Comparison of ENCODE assay signal across 33 cellular contexts in genomic region chr6:67811239-67812037, GRCh38.
"Had no signal": no experiment of that assay in that cellular context is flagged by ENCODE, and none has a peak within 500 bp of the region (broad histone marks: within the 10 kb centered on the region; RNA-seq: fewer than 3 reads in every experiment).

No MANE protein-coding gene starts in this region.

- H3K27ac ChIP-seq: brain microvascular endothelial cell, Peyer's patch, WERI-Rb-1 had no signal

- ATAC-seq: activated CD8-positive, alpha-beta T cell treated with anti-CD3 and anti-CD28 coated beads for 36 hours; activated T-cell treated with anti-CD3 and anti-CD28 coated beads, Interleukin-2, amount 50 U/mL, for 72 hours; activated T-helper 17 cell treated with anti-CD3 and anti-CD28 coated beads, Interleukin-2, amount 50 U/mL, for 72 hours; PC-3; SK-N-SH treated with all-trans-retinoic acid at 6 μM for 48 hours had no signal

- H3K4me3 Mint-ChIP-seq: activated CD4-positive, alpha-beta T cell treated with anti-CD3 and anti-CD28 coated beads, Interleukin-2, amount 10 ng/mL, durations not matched to agents 24 days and 14 days; activated CD8-positive, alpha-beta T cell treated with anti-CD3 and anti-CD28 coated beads for 36 hours; activated naive CD8-positive, alpha-beta T cell treated with anti-CD3 and anti-CD28 coated beads for 36 hours; activated T-cell treated with anti-CD3 and anti-CD28 coated beads, Interleukin-2, amount 50 U/mL, for 72 hours; activated T-helper 17 cell treated with anti-CD3 and anti-CD28 coated beads, Interleukin-2, amount 50 U/mL, for 72 hours had no signal

- H3K27me3 ChIP-seq: brain microvascular endothelial cell, Peyer's patch had no signal

- H3K36me3 Mint-ChIP-seq: activated naive CD8-positive, alpha-beta T cell treated with anti-CD3 and anti-CD28 coated beads for 36 hours had no signal

- H3K36me3 ChIP-seq: brain microvascular endothelial cell, Peyer's patch, WERI-Rb-1 had no signal

- H3K4me1 Mint-ChIP-seq: activated CD4-positive, alpha-beta T cell treated with anti-CD3 and anti-CD28 coated beads, Interleukin-2, amount 10 ng/mL, durations not matched to agents 24 days and 14 days; activated naive CD8-positive, alpha-beta T cell treated with anti-CD3 and anti-CD28 coated beads for 36 hours; activated T-helper 17 cell treated with anti-CD3 and anti-CD28 coated beads, Interleukin-2, amount 50 U/mL, for 72 hours had no signal

- DNase-seq: activated CD4-positive, alpha-beta T cell treated with anti-CD3 and anti-CD28 coated beads, Interleukin-2, amount 10 ng/mL, durations not matched to agents 24 days and 14 days; activated CD4-positive, alpha-beta T cell treated with anti-CD3 and anti-CD28 coated beads, Interleukin-2, amount 50 U/mL, for 4 hours; activated CD4-positive, CD25-positive, alpha-beta regulatory T cell; activated CD8-positive, alpha-beta T cell treated with anti-CD3 and anti-CD28 coated beads for 36 hours; activated effector memory CD4-positive, alpha-beta T cell treated with anti-CD3 and anti-CD28 coated beads, Interleukin-2, amount 50 U/mL, for 16 hours; activated naive CD4-positive, alpha-beta T cell; activated naive CD4-positive, alpha-beta T cell treated with anti-CD3 and anti-CD28 coated beads, Interleukin-2, amount 50 U/mL, for 16 hours; activated naive CD8-positive, alpha-beta T cell treated with anti-CD3 and anti-CD28 coated beads for 36 hours; activated T-cell treated with anti-CD3 and anti-CD28 coated beads, Interleukin-2, amount 50 U/mL, for 1 hour; activated T-cell treated with anti-CD3 and anti-CD28 coated beads, Interleukin-2, amount 50 U/mL, for 72 hours; amniotic stem cell; aorta; brain microvascular endothelial cell; central memory CD4-positive, alpha-beta T cell; MM.1S; MV-4-11; NCI-H1092; NCI-H1436 treated with DMSO at 0.1 percent for 48 hours; NCI-H1694 treated with DMSO at 0.1 percent for 48 hours; NCI-H2029; NCI-H345; NCI-H524 treated with DMSO at 0.1 percent for 48 hours; PC-3; Peyer's patch; RPMI8226; SIG-M5; SW 1271; T-helper 1 cell; T-helper 2 cell; T-helper 9 cell; WERI-Rb-1 had no signal

- H3K27ac Mint-ChIP-seq: activated CD4-positive, alpha-beta T cell treated with anti-CD3 and anti-CD28 coated beads, Interleukin-2, amount 10 ng/mL, durations not matched to agents 24 days and 14 days; activated CD8-positive, alpha-beta T cell treated with anti-CD3 and anti-CD28 coated beads for 36 hours; activated naive CD8-positive, alpha-beta T cell treated with anti-CD3 and anti-CD28 coated beads for 36 hours; activated T-cell treated with anti-CD3 and anti-CD28 coated beads, Interleukin-2, amount 50 U/mL, for 72 hours; activated T-helper 17 cell treated with anti-CD3 and anti-CD28 coated beads, Interleukin-2, amount 50 U/mL, for 72 hours had no signal

- H3K4me1 ChIP-seq: Peyer's patch had no signal

- H3K27me3 Mint-ChIP-seq: activated CD4-positive, alpha-beta T cell treated with anti-CD3 and anti-CD28 coated beads, Interleukin-2, amount 10 ng/mL, durations not matched to agents 24 days and 14 days; activated CD8-positive, alpha-beta T cell treated with anti-CD3 and anti-CD28 coated beads for 36 hours; activated naive CD8-positive, alpha-beta T cell treated with anti-CD3 and anti-CD28 coated beads for 36 hours; activated T-helper 17 cell treated with anti-CD3 and anti-CD28 coated beads, Interleukin-2, amount 50 U/mL, for 72 hours had no signal

- H3K4me3 ChIP-seq: Peyer's patch had no signal
